ENCODE assay signal across 13 cellular contexts in the genomic region with DNA sequence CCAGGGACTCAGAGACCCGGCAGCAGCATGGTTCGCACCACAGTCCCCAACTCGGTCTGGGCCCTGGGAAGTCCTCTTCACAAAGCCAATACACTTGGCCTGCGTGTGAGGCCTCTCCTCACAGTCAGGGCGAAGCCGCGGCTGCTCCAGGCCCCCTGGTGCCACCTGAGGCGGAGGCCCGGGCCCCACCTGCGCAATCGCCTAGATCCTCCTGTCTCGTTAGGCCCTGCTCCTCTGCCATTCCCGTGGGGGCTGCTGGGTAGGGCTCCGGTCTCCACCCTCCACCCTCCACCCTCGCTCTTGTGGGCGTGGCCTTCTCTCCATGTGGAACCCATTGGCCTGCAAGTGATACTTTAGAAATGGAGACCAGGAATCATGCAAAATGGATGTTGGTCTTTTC.
A peak's percentile ranks its signal among the peaks of the same experiment; 100 is the strongest.
DNase-seq lines count a peak whose midpoint lies in the region; ATAC-seq and TF ChIP-seq lines count a peak whose summit lies in the region.
"Had no signal": no experiment of that assay in that cellular context is flagged by ENCODE, and none has a peak within 500 bp of the region (broad histone marks: within the 10 kb centered on the region; RNA-seq: fewer than 3 reads in every experiment).

No MANE protein-coding gene starts in this region.

- H3K27ac Mint-ChIP-seq in GM23338, result no peak overlapping the region

- no peaks in the 10 kb centered on the region for H3K27me3 ChIP-seq in GM23338 (ENCODE audit: insufficient read depth)
- H3K27me3 ChIP-seq in RWPE2 (ENCODE audit: insufficient read depth, poor library complexity, severe bottlenecking), result no peaks in the 10 kb centered on the region
- H3K27me3 ChIP-seq in smooth muscle cell (ENCODE audit: low read depth), result no peaks in the 10 kb centered on the region
- no peaks in the 10 kb centered on the region for H3K27me3 ChIP-seq in hepatocyte
- H3K27me3 ChIP-seq: SJSA1 had no signal

- H2AFZ ChIP-seq in GM23338 (peak overlapping the region; percentile 35; the same call in 1 of the 2 replicates), smooth muscle cell (ENCODE audit: low read depth) (no peak overlapping the region), hepatocyte (no peak overlapping the region)

- H3K9ac ChIP-seq in smooth muscle cell (ENCODE audit: low read depth), result peak overlapping the region; percentile 62

- no peaks in the 10 kb centered on the region for H3K36me3 Mint-ChIP-seq in GM23338 (ENCODE audit: low read depth)

- peaks cover under 1% of the 10 kb centered on the region; the same call in 1 of the 3 replicates for H3K4me1 Mint-ChIP-seq in GM23338

- TF ChIP-seq CTCF in GM23338 (conservative IDR thresholded peaks at IDR 0.05; ENCODE audit: low read depth in 2 of 2) (no peak), RWPE2 (IDR thresholded peaks at IDR 0.05; ENCODE audit: poor library complexity, severe bottlenecking) (no peak), smooth muscle cell (IDR thresholded peaks at IDR 0.05; ENCODE audit: borderline replicate concordance, insufficient read depth, poor library complexity, severe bottlenecking) (no peak), hepatocyte (IDR thresholded peaks at IDR 0.05; ENCODE audit: poor library complexity) (no peak)

- no peak for ATAC-seq in GM23338
- no peak for ATAC-seq in RWPE2 (ENCODE audit: low read depth)
- ATAC-seq: HCT116 had no signal

- H3K9me3 ChIP-seq in RWPE2 (ENCODE audit: severe bottlenecking) (no peaks in the 10 kb centered on the region), smooth muscle cell (replicated peaks; ENCODE audit: low read depth) (no peaks in the 10 kb centered on the region), hepatocyte (ENCODE audit: low read depth) (no peaks in the 10 kb centered on the region)
- H3K9me3 ChIP-seq: SJSA1 had no signal

- H3K36me3 ChIP-seq in GM23338 (ENCODE audit: insufficient read depth), result no peaks in the 10 kb centered on the region
- no peaks in the 10 kb centered on the region for H3K36me3 ChIP-seq in RWPE2 (ENCODE audit: low read depth)
- no peaks in the 10 kb centered on the region for H3K36me3 ChIP-seq in smooth muscle cell (ENCODE audit: low read depth)
- H3K36me3 ChIP-seq in hepatocyte (replicated peaks; ENCODE audit: insufficient read depth, low read depth), result no peaks in the 10 kb centered on the region
- H3K36me3 ChIP-seq: SJSA1 had no signal

- H3K4me1 ChIP-seq in GM23338 (ENCODE audit: insufficient read depth) (0 out of 2 replicates have a peak, but pooled peaks cover 1% of the 10 kb centered on the region), RWPE2 (ENCODE audit: insufficient read depth, poor library complexity, severe bottlenecking) (peaks cover 32% of the 10 kb centered on the region), smooth muscle cell (ENCODE audit: low read depth) (peaks cover 16% of the 10 kb centered on the region), hepatocyte (ENCODE audit: insufficient read depth) (no peaks in the 10 kb centered on the region)

- no peaks in the 10 kb centered on the region for H3K9me2 ChIP-seq in GM23338 (ENCODE audit: insufficient read depth)
- H3K9me2 ChIP-seq in hepatocyte (replicated peaks; ENCODE audit: insufficient read depth), result no peaks in the 10 kb centered on the region

- WGBS in smooth muscle cell (ENCODE audit: low lambda C conversion rate), result 96% methylated on average over 16 of the region's 16 CpGs
- 96% methylated on average over 16 of the region's 16 CpGs for WGBS in hepatocyte (ENCODE audit: low lambda C conversion rate, missing lambda C conversion rate)

- no peak overlapping the region for H3K27ac ChIP-seq in GM23338 (ENCODE audit: low read depth)
- peak overlapping the region; percentile 98 for H3K27ac ChIP-seq in RWPE2 (ENCODE audit: poor library complexity, severe bottlenecking)
- H3K27ac ChIP-seq in epithelial cell of prostate, result peak overlapping the region; percentile 93
- no peak overlapping the region for H3K27ac ChIP-seq in smooth muscle cell (ENCODE audit: low read depth)
- no peak overlapping the region for H3K27ac ChIP-seq in hepatocyte

- H3K79me2 ChIP-seq in GM23338 (replicated peaks; ENCODE audit: insufficient read depth) (no peaks in the 10 kb centered on the region), smooth muscle cell (ENCODE audit: low read depth) (no peaks in the 10 kb centered on the region), hepatocyte (no peaks in the 10 kb centered on the region)

- no peak overlapping the region for H3K4me3 Mint-ChIP-seq in GM23338

- no peaks in the 10 kb centered on the region for H3K9me3 Mint-ChIP-seq in GM23338

- H3K4me2 ChIP-seq in GM23338 (no peak overlapping the region), smooth muscle cell (no peak overlapping the region), hepatocyte (no peak overlapping the region)

- H3F3A ChIP-seq in GM23338 (replicated peaks; ENCODE audit: low read depth) (no peaks in the 10 kb centered on the region), smooth muscle cell (ENCODE audit: low read depth) (peaks cover 6% of the 10 kb centered on the region)

- DNase-seq in GM23338 (ENCODE audit: low spot score) (no peak), RWPE2 (ENCODE audit: low spot score) (no peak), epithelial cell of prostate (ENCODE audit: low read depth, low spot score) (no peak), smooth muscle cell (lab: John Stamatoyannopoulos, UW; ENCODE audit: unreplicated experiment) (no peak), hepatocyte (ENCODE audit: low spot score) (no peak), C1 segment of cervical spinal cord (lab: John Stamatoyannopoulos, UW) (no peak), activated T-cell treated with anti-CD3 and anti-CD28 coated beads for 4 hours (no peak)
- DNase-seq: DMS79, NCI-H1092 treated with DMSO at 0.1 percent for 48 hours, NCI-H1694, NCI-H774 had no signal

- H3K4me3 ChIP-seq in GM23338, result no peak overlapping the region
- H3K4me3 ChIP-seq in RWPE2 (ENCODE audit: severe bottlenecking), result no peak overlapping the region
- no peak overlapping the region for H3K4me3 ChIP-seq in smooth muscle cell
- no peak overlapping the region for H3K4me3 ChIP-seq in hepatocyte
- H3K4me3 ChIP-seq: SJSA1 had no signal

- no peaks in the 10 kb centered on the region for H3K27me3 Mint-ChIP-seq in GM23338 (ENCODE audit: insufficient read depth, low read depth, poor library complexity)

- H4K20me1 ChIP-seq in GM23338 (replicated peaks; ENCODE audit: insufficient read depth) (no peaks in the 10 kb centered on the region), smooth muscle cell (ENCODE audit: low read depth) (no peaks in the 10 kb centered on the region), hepatocyte (ENCODE audit: insufficient read depth, poor library complexity, severe bottlenecking) (no peaks in the 10 kb centered on the region)

TF ChIP-seq in GM23338, 12 proteins besides CTCF, POLR2A, EP300 and RAD21 (continues in another document):
- TF ChIP-seq JUNB (IDR thresholded peaks at IDR 0.05; ENCODE audit: unreplicated experiment) (no peak), NANOG (IDR thresholded peaks at IDR 0.05; ENCODE audit: borderline replicate concordance) (no peak), ZNF331 (CRISPR knock-in tag; IDR thresholded peaks at IDR 0.05; ENCODE audit: low read depth) (no peak), EZH2 (IDR thresholded peaks at IDR 0.05; ENCODE audit: low read depth, unreplicated experiment) (no peak), CREB1 (CRISPR knock-in tag; IDR thresholded peaks at IDR 0.05; ENCODE audit: low read depth) (no peak), ZNF114 (CRISPR knock-in tag; IDR thresholded peaks at IDR 0.05) (no peak), POLR2AphosphoS5 (IDR thresholded peaks at IDR 0.05; ENCODE audit: low read depth) (no peak), EZH2phosphoT487 (IDR thresholded peaks at IDR 0.05; ENCODE audit: unreplicated experiment) (no peak), STAT1 (IDR thresholded peaks at IDR 0.05; ENCODE audit: unreplicated experiment) (no peak)
- TF ChIP-seq, protein P1, sequence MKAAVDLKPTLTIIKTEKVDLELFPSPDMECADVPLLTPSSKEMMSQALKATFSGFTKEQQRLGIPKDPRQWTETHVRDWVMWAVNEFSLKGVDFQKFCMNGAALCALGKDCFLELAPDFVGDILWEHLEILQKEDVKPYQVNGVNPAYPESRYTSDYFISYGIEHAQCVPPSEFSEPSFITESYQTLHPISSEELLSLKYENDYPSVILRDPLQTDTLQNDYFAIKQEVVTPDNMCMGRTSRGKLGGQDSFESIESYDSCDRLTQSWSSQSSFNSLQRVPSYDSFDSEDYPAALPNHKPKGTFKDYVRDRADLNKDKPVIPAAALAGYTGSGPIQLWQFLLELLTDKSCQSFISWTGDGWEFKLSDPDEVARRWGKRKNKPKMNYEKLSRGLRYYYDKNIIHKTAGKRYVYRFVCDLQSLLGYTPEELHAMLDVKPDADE (IDR thresholded peaks at IDR 0.05), result no peak
- TF ChIP-seq, protein P2, sequence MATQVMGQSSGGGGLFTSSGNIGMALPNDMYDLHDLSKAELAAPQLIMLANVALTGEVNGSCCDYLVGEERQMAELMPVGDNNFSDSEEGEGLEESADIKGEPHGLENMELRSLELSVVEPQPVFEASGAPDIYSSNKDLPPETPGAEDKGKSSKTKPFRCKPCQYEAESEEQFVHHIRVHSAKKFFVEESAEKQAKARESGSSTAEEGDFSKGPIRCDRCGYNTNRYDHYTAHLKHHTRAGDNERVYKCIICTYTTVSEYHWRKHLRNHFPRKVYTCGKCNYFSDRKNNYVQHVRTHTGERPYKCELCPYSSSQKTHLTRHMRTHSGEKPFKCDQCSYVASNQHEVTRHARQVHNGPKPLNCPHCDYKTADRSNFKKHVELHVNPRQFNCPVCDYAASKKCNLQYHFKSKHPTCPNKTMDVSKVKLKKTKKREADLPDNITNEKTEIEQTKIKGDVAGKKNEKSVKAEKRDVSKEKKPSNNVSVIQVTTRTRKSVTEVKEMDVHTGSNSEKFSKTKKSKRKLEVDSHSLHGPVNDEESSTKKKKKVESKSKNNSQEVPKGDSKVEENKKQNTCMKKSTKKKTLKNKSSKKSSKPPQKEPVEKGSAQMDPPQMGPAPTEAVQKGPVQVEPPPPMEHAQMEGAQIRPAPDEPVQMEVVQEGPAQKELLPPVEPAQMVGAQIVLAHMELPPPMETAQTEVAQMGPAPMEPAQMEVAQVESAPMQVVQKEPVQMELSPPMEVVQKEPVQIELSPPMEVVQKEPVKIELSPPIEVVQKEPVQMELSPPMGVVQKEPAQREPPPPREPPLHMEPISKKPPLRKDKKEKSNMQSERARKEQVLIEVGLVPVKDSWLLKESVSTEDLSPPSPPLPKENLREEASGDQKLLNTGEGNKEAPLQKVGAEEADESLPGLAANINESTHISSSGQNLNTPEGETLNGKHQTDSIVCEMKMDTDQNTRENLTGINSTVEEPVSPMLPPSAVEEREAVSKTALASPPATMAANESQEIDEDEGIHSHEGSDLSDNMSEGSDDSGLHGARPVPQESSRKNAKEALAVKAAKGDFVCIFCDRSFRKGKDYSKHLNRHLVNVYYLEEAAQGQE (IDR thresholded peaks at IDR 0.05; ENCODE audit: unreplicated experiment), result no peak

Comparison
In these comparisons a context has a peak if more than half of its experiments do, and no peak if none do; other contexts are left out.
1. H3K27ac ChIP-seq: peak in RWPE2 (single experiment) and epithelial cell of prostate (single experiment); none in GM23338 (single experiment), smooth muscle cell (single experiment) and hepatocyte (single experiment).